ENCODE assay signal across 5 cellular contexts in genomic region chr9:40912679-40913078, GRCh38.
A peak's percentile ranks its signal among the peaks of the same experiment; 100 is the strongest.
DNase-seq lines count a peak whose midpoint lies in the region; ATAC-seq and TF ChIP-seq lines count a peak whose summit lies in the region.
"Not testable (repeated sequence)": the region's sequence is repeated elsewhere in the genome, so short reads cannot be mapped to it uniquely, and the experiment has no call there.

No MANE protein-coding gene starts in this region.

- H3K36me3 ChIP-seq in RWPE2 (ENCODE audit: low read depth); right atrium auricular region; muscle layer of duodenum (ENCODE audit: control insufficient read depth in 1 of 2, insufficient read depth in 2 of 2, low read length in 2 of 2); subcutaneous abdominal adipose tissue (ENCODE audit: control insufficient read depth in 5 of 5, insufficient read depth in 5 of 5, low read length in 5 of 5): not testable (repeated sequence)

- H3K27ac ChIP-seq in RWPE2 (ENCODE audit: poor library complexity, severe bottlenecking); coronary artery; right atrium auricular region; muscle layer of duodenum (ENCODE audit: low read length); subcutaneous abdominal adipose tissue (ENCODE audit: low read depth, low read length): not testable (repeated sequence)

- H3K9ac ChIP-seq in subcutaneous abdominal adipose tissue (ENCODE audit: low read length in 5 of 5), result not testable (repeated sequence)

- not testable (repeated sequence) for H3K9me3 ChIP-seq in RWPE2 (ENCODE audit: severe bottlenecking)
- peaks cover 32 to 95% of the 10 kb centered on the region in 2 donors for H3K9me3 ChIP-seq in right atrium auricular region
- peaks cover 63 to 93% of the 10 kb centered on the region in 2 donors for H3K9me3 ChIP-seq in muscle layer of duodenum (ENCODE audit: control insufficient read depth in 1 of 2, low read length in 2 of 2)
- H3K9me3 ChIP-seq in subcutaneous abdominal adipose tissue (ENCODE audit: control insufficient read depth in 5 of 5, low read length in 5 of 5), result peaks cover 72 to 90% (median 83%) of the 10 kb centered on the region in 5 donors

- ATAC-seq in RWPE2 (ENCODE audit: low read depth), result peak; percentile 13; the same call in 1 of the 3 replicates

- not testable (repeated sequence) for H3K4me1 ChIP-seq in RWPE2 (ENCODE audit: insufficient read depth, poor library complexity, severe bottlenecking); right atrium auricular region; muscle layer of duodenum (ENCODE audit: control insufficient read depth in 1 of 2, insufficient read depth in 2 of 2, low read length in 2 of 2); subcutaneous abdominal adipose tissue (ENCODE audit: control insufficient read depth in 5 of 5, insufficient read depth in 5 of 5, low read length in 5 of 5)

- not testable (repeated sequence) for TF ChIP-seq CTCF in RWPE2 (IDR thresholded peaks at IDR 0.05; ENCODE audit: poor library complexity, severe bottlenecking); coronary artery (IDR thresholded peaks at IDR 0.05); right atrium auricular region (IDR thresholded peaks at IDR 0.05)

- not testable (repeated sequence) for H3K4me3 ChIP-seq in RWPE2 (ENCODE audit: severe bottlenecking); right atrium auricular region
- H3K4me3 ChIP-seq in coronary artery (peak overlapping the region; percentile 9), muscle layer of duodenum (ENCODE audit: low read depth in 1 of 2, low read length in 2 of 2) (peak overlapping the region; percentile 5 to 23), subcutaneous abdominal adipose tissue (ENCODE audit: low read depth in 1 of 5, low read length in 5 of 5) (peak overlapping the region in 4 of 5 donors; percentile 1 to 9 (median 5))

- H3K27me3 ChIP-seq in RWPE2 (ENCODE audit: insufficient read depth, poor library complexity, severe bottlenecking); right atrium auricular region; muscle layer of duodenum (ENCODE audit: low read depth, low read length); subcutaneous abdominal adipose tissue (ENCODE audit: control insufficient read depth in 5 of 5, insufficient read depth in 4 of 5, low read length in 5 of 5): not testable (repeated sequence)

- DNase-seq in RWPE2 (ENCODE audit: low spot score); coronary artery (ENCODE audit: low spot score): not testable (repeated sequence)
- peak; percentile 43 for DNase-seq in right atrium auricular region (ENCODE audit: low spot score)
